Comparison of ENCODE assay signal across 14 cellular contexts in the genomic region with DNA sequence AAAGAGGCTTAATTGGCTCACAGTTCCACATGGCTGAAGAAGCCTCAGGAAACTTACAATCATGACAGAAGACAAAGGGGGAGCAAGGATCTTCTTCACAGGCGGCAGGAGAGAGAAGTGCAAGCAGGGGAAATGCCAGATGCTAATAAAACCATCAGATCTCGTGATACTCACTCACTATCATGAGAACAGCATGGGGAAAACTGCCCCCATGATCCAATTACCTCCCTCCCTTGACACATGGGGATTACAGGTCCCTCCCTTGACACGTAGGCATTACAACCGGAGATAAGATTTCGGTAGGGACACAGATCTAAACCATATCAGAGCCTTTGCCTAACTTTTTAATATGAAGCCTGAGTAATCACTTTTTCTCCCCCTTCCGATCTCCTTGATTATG. TPM values are rescaled to one million over a fixed set of nuclear protein-coding genes. Genes with fewer than 3 reads are reported as not detected.
A peak's percentile ranks its signal among the peaks of the same experiment; 100 is the strongest.
DNase-seq lines count a peak whose midpoint lies in the region; ATAC-seq and TF ChIP-seq lines count a peak whose summit lies in the region.
"Had no signal": no experiment of that assay in that cellular context is flagged by ENCODE, and none has a peak within 500 bp of the region (broad histone marks: within the 10 kb centered on the region; RNA-seq: fewer than 3 reads in every experiment).

No MANE protein-coding gene starts in this region.

- peak overlapping the region; percentile 35 for H4K91ac ChIP-seq in neuronal stem cell (ENCODE audit: low read depth, low read length, poor library complexity)

- H2AFZ ChIP-seq in OCI-LY3 (ENCODE audit: low read depth, low read length) (no peak overlapping the region), neuronal stem cell (ENCODE audit: low read length) (no peak overlapping the region)

- no peak for ATAC-seq in GM21367 (IDR thresholded peaks at IDR 0.05; ENCODE audit: unreplicated experiment)
- ATAC-seq: CD8-positive, alpha-beta T cell had no signal

- no peak overlapping the region for H3K4me3 ChIP-seq in OCI-LY3 (ENCODE audit: low read length)
- no peak overlapping the region for H3K4me3 ChIP-seq in neuronal stem cell (ENCODE audit: low read length in 2 of 2)
- H3K4me3 ChIP-seq in HAP-1: no peak overlapping the region
- H3K4me3 ChIP-seq: BLaER1 had no signal

- no peak overlapping the region for H3K4ac ChIP-seq in neuronal stem cell (ENCODE audit: low read length)

- H3K79me1 ChIP-seq in neuronal stem cell (ENCODE audit: low read depth, low read length): no peaks in the 10 kb centered on the region

- H3K79me2 ChIP-seq in OCI-LY3 (ENCODE audit: low read length): no peaks in the 10 kb centered on the region

- H3K27ac ChIP-seq in OCI-LY3 (ENCODE audit: low read length) (no peak overlapping the region), neuronal stem cell (replicated peaks; ENCODE audit: low read length) (no peak overlapping the region)
- H3K27ac ChIP-seq: BLaER1 had no signal

- H3K4me1 ChIP-seq in OCI-LY3 (ENCODE audit: low read length): peaks cover 14% of the 10 kb centered on the region
- H3K4me1 ChIP-seq in neuronal stem cell (ENCODE audit: control insufficient read depth in 2 of 2, insufficient read depth in 1 of 2, low read depth in 1 of 2, low read length in 2 of 2): peaks cover 0 to 2% of the 10 kb centered on the region in 2 donors
- H3K4me1 ChIP-seq in HAP-1: no peaks in the 10 kb centered on the region
- H3K4me1 ChIP-seq: BLaER1 had no signal

- H3K36me3 ChIP-seq in OCI-LY3 (replicated peaks; ENCODE audit: low read depth, low read length) (no peaks in the 10 kb centered on the region), neuronal stem cell (replicated peaks in 1 of 2; ENCODE audit: control insufficient read depth in 2 of 2, insufficient read depth in 2 of 2, low read length in 2 of 2) (no peaks in the 10 kb centered on the region), HAP-1 (replicated peaks) (no peaks in the 10 kb centered on the region)
- H3K36me3 ChIP-seq: BLaER1 had no signal

- no peak overlapping the region for H3K14ac ChIP-seq in neuronal stem cell (ENCODE audit: low read length)

- H2AK5ac ChIP-seq in neuronal stem cell (ENCODE audit: low read depth, low read length): no peak overlapping the region

- no peak overlapping the region for H2BK5ac ChIP-seq in neuronal stem cell (ENCODE audit: low read length)

- H3K27me3 ChIP-seq in OCI-LY3 (ENCODE audit: low read depth, low read length) (peaks cover 3% of the 10 kb centered on the region), neuronal stem cell (ENCODE audit: control insufficient read depth in 3 of 3, insufficient read depth in 3 of 3, low read depth in 1 of 3, low read length in 3 of 3) (no peaks in the 10 kb centered on the region), HAP-1 (ENCODE audit: low read depth) (no peaks in the 10 kb centered on the region)
- H3K27me3 ChIP-seq: BLaER1 had no signal

- H2BK15ac ChIP-seq in neuronal stem cell (ENCODE audit: low read length): no peak overlapping the region

- no peak overlapping the region for H4K8ac ChIP-seq in neuronal stem cell (ENCODE audit: low read depth, low read length)

- no CpG with 5 or more reads among the region's 6 CpGs for WGBS in neuronal stem cell (ENCODE audit: extremely low coverage in 2 of 2, insufficient read length in 2 of 2, insufficient replicate concordance in 1 of 2), 2 donors

- no peak overlapping the region for H3K18ac ChIP-seq in neuronal stem cell (ENCODE audit: low read length)

- H3K9ac ChIP-seq in OCI-LY3 (ENCODE audit: low read length) (no peak overlapping the region), neuronal stem cell (ENCODE audit: low read depth, low read length, poor library complexity) (no peak overlapping the region)
- H3K9ac ChIP-seq: BLaER1 had no signal

- peak; percentile 64 to 68 for DNase-seq in NCI-H524 (lab: John Stamatoyannopoulos, UW)
- peak; percentile 45 for DNase-seq in left kidney (ENCODE audit: low read depth, low spot score)
- DNase-seq in neuronal stem cell (ENCODE audit: low spot score): no peak
- no peak for DNase-seq in HAP-1 (ENCODE audit: low spot score in 2 of 2)
- DNase-seq in anterior cingulate cortex (lab: John Stamatoyannopoulos, UW): no peak
- DNase-seq: 8988T; Calu3; CD8-positive, alpha-beta T cell; DMS79 treated with DMSO at 0.1 percent for 48 hours; GF-D8; H9 had no signal

- in situ Hi-C loops in HAP-1 (cut with MboI; ENCODE audit: low sequenced_read_pairs): no loop called here

- no peak overlapping the region for H3K23ac ChIP-seq in neuronal stem cell (ENCODE audit: low read depth, low read length, poor library complexity)

- no peak for TF ChIP-seq CTCF in OCI-LY3 (IDR thresholded peaks at IDR 0.05; ENCODE audit: low read depth, low read length)

- no peaks in the 10 kb centered on the region for H4K20me1 ChIP-seq in OCI-LY3 (ENCODE audit: insufficient read depth, low read length)
- H4K20me1 ChIP-seq: BLaER1 had no signal

- H3K9me3 ChIP-seq in OCI-LY3 (ENCODE audit: insufficient read depth, low read length) (no peaks in the 10 kb centered on the region), neuronal stem cell (replicated peaks in 1 of 2; ENCODE audit: control insufficient read depth in 2 of 2, insufficient read depth in 1 of 2, low read depth in 1 of 2, low read length in 2 of 2) (no peaks in the 10 kb centered on the region), HAP-1 (no peaks in the 10 kb centered on the region)

- H2BK120ac ChIP-seq in neuronal stem cell (ENCODE audit: low read depth, low read length): no peak overlapping the region

- H3K4me2 ChIP-seq in OCI-LY3 (ENCODE audit: low read length) (peak overlapping the region; percentile 39; the same call in 1 of the 2 replicates), neuronal stem cell (ENCODE audit: insufficient read depth, low read length, poor library complexity, severe bottlenecking) (no peak overlapping the region)
- H3K4me2 ChIP-seq: BLaER1 had no signal

- H2BK12ac ChIP-seq in neuronal stem cell (ENCODE audit: low read length): no peak overlapping the region

RNA-seq across cellular contexts. Expression of a gene that starts 43.7 kb away (rescaled TPM):
- 52.6 TPM for polyA plus RNA-seq in neuronal stem cell (2013, experiment 1 of 2)
- 49.3 TPM for polyA plus RNA-seq in neuronal stem cell (2013, experiment 2 of 2)

Comparison
In these comparisons a context has a peak if more than half of its experiments do, and no peak if none do; other contexts are left out.
1. DNase-seq: peak in NCI-H524 (2 of 2) and left kidney (single experiment); none in neuronal stem cell (single experiment), HAP-1 (0 of 2) and anterior cingulate cortex (0 of 58).